In genomic region chr10:56763090-56763489, GRCh38 we compare ENCODE assay signal across 30 cellular contexts.
"Had no signal": no experiment of that assay in that cellular context is flagged by ENCODE, and none has a peak within 500 bp of the region (broad histone marks: within the 10 kb centered on the region; RNA-seq: fewer than 3 reads in every experiment).

No MANE protein-coding gene starts in this region.

- H3K4me1 Mint-ChIP-seq: endodermal cell; memory B cell; mesothelial cell of epicardium; naive B cell; neural crest cell; stimulated activated effector memory CD8-positive, alpha-beta T cell treated with anti-CD3 and anti-CD28 coated beads, Interleukin-12 subunit alpha, Interleukin-12 subunit beta, amount 100 ng/mL, for 72 hours had no signal

- H3K9me3 ChIP-seq: colonic mucosa, gastrocnemius medialis, mucosa of descending colon, prostate gland, thyroid gland had no signal

- H3K27ac ChIP-seq: colonic mucosa, epithelial cell of prostate, gastrocnemius medialis, neutrophil, parathyroid adenoma, prostate gland, right atrium auricular region, stomach, thyroid gland had no signal

- H3K36me3 ChIP-seq: colonic mucosa, gastrocnemius medialis, neutrophil, prostate gland, right atrium auricular region, stomach, thyroid gland had no signal

- H3K27me3 Mint-ChIP-seq: dendritic cell treated with granulocyte-macrophage colony-stimulating factor and Interleukin-4, amounts not matched to agents 40 ng/mL and 50 ng/mL, for 4 days; memory B cell; naive B cell; natural killer cell treated with Interleukin-12 subunit alpha and Interleukin-12 subunit beta and Interleukin-15 and Interleukin-18, amount 100 ng/mL, for 72 hours had no signal

- H3K36me3 Mint-ChIP-seq: naive B cell; natural killer cell treated with Interleukin-12 subunit alpha and Interleukin-12 subunit beta and Interleukin-15 and Interleukin-18, amount 100 ng/mL, for 72 hours; stimulated activated effector memory CD8-positive, alpha-beta T cell treated with anti-CD3 and anti-CD28 coated beads, Interleukin-12 subunit alpha, Interleukin-12 subunit beta, amount 100 ng/mL, for 72 hours had no signal

- H3K4me3 ChIP-seq: colonic mucosa, gastrocnemius medialis, lung, mucosa of descending colon, prostate gland, right atrium auricular region, stomach, thyroid gland had no signal

- H3K4me1 ChIP-seq: colonic mucosa, gastrocnemius medialis, parathyroid adenoma, prostate gland, right atrium auricular region, stomach, thyroid gland had no signal

- H3K27ac Mint-ChIP-seq: dendritic cell treated with granulocyte-macrophage colony-stimulating factor and Interleukin-4, amounts not matched to agents 40 ng/mL and 50 ng/mL, for 4 days; endodermal cell; memory B cell; mesothelial cell of epicardium; naive B cell; natural killer cell treated with Interleukin-12 subunit alpha and Interleukin-12 subunit beta and Interleukin-15 and Interleukin-18, amount 100 ng/mL, for 72 hours; stimulated activated effector memory CD8-positive, alpha-beta T cell treated with anti-CD3 and anti-CD28 coated beads, Interleukin-12 subunit alpha, Interleukin-12 subunit beta, amount 100 ng/mL, for 72 hours had no signal

- H3K27me3 ChIP-seq: colonic mucosa, gastrocnemius medialis, neutrophil, right atrium auricular region, stomach, thyroid gland had no signal

- H3K4me3 Mint-ChIP-seq: dendritic cell treated with granulocyte-macrophage colony-stimulating factor and Interleukin-4, amounts not matched to agents 40 ng/mL and 50 ng/mL, for 4 days; endodermal cell; memory B cell; mesothelial cell of epicardium; naive B cell; natural killer cell treated with Interleukin-12 subunit alpha and Interleukin-12 subunit beta and Interleukin-15 and Interleukin-18, amount 100 ng/mL, for 72 hours; neural crest cell; stimulated activated effector memory CD8-positive, alpha-beta T cell treated with anti-CD3 and anti-CD28 coated beads, Interleukin-12 subunit alpha, Interleukin-12 subunit beta, amount 100 ng/mL, for 72 hours had no signal

- DNase-seq: colonic mucosa; effector CD8-positive, alpha-beta T cell; endodermal cell; foreskin fibroblast; gastrocnemius medialis; head of caudate nucleus; kidney; mucosa of descending colon; naive B cell; stimulated activated CD4-positive, alpha-beta T cell treated with anti-CD3 and anti-CD28 coated beads, Interleukin-2, amount 100 ng/mL, for 24 hours; stimulated activated CD4-positive, alpha-beta T cell treated with anti-CD3 and anti-CD28 coated beads, Interleukin-4, amount 100 ng/mL, for 24 hours; stimulated activated naive CD4-positive, alpha-beta T cell treated with Interleukin-2 at 50 U/mL for 16 hours; stomach; thyroid gland; trophoblast cell had no signal

- ATAC-seq: esophagus mucosa; gastrocnemius medialis; left lobe of liver; mucosa of descending colon; natural killer cell treated with Interleukin-12 subunit alpha and Interleukin-12 subunit beta and Interleukin-15 and Interleukin-18, amount 100 ng/mL, for 72 hours; sciatic nerve; stimulated activated effector memory CD8-positive, alpha-beta T cell treated with anti-CD3 and anti-CD28 coated beads, Interleukin-12 subunit alpha, Interleukin-12 subunit beta, amount 100 ng/mL, for 72 hours had no signal
